9 cellular contexts compared by ENCODE assay signal in the genomic region with DNA sequence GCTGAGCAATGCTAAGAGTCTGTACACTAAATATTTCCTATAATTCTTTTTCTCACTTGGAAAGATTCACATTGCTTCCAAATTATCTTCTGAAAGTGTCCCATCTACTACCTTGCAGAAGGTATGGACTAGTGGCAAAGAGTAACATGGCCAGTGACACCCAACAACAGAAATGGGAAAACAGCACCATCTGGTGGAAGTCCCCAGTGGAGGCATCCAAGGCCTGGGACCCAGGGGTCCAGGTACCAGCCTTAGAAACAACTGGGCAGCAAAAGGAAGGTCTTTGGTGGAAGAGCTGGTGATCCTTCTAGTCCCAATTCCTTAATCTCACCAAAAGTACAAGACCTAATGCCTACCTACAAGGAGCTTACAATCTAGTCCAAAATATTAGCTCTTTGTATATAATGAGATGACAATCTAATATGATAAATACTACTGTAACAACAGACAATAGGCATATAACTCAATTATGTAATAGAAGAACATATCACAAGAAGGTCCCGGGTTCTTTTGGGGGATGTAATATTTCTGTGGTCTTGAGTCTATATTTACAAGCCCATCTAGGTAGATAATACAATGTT. TPM values are rescaled to one million over a fixed set of nuclear protein-coding genes. Genes with fewer than 3 reads are reported as not detected.
DNase-seq lines count a peak whose midpoint lies in the region; ATAC-seq and TF ChIP-seq lines count a peak whose summit lies in the region.
"Had no signal": no experiment of that assay in that cellular context is flagged by ENCODE, and none has a peak within 500 bp of the region (broad histone marks: within the 10 kb centered on the region; RNA-seq: fewer than 3 reads in every experiment).

No MANE protein-coding gene starts in this region.

- H3K27ac ChIP-seq in MM.1S (ENCODE audit: low read length): no peak overlapping the region
- no peak overlapping the region for H3K27ac ChIP-seq in thoracic aorta

- TF ChIP-seq CTCF in MM.1S (IDR thresholded peaks at IDR 0.05; ENCODE audit: low read length) (peak; percentile 73), WTC11 (IDR thresholded peaks at IDR 0.05) (peak; percentile 72), glutamatergic neuron (IDR thresholded peaks at IDR 0.05; ENCODE audit: partially characterized antibody, unreplicated experiment) (peak; percentile 14), thoracic aorta (IDR thresholded peaks at IDR 0.05) (peak; percentile 13), foreskin fibroblast (IDR thresholded peaks at IDR 0.05; ENCODE audit: low read depth, low read length) (no peak)

- CTCF ChIA-PET in WTC11 (lab: Charles Lee): interaction anchor here (0.5 to 1.5 kb wide), 9 partner anchors 11 to 204 kb away, joined by 3 to 6 read pairs (median 3); no protein-coding TSS in a partner anchor

- no peak overlapping the region for H2AFZ ChIP-seq in MM.1S (ENCODE audit: low read length)

- H3K4me3 ChIP-seq in MM.1S (ENCODE audit: low read length): no peak overlapping the region
- no peak overlapping the region for H3K4me3 ChIP-seq in thoracic aorta
- H3K4me3 ChIP-seq in foreskin fibroblast (ENCODE audit: low read depth in 1 of 2, low read length in 2 of 2): no peak overlapping the region

- H3K4me2 ChIP-seq in MM.1S (ENCODE audit: low read depth, low read length): no peak overlapping the region

- no peak overlapping the region for H3K27ac Mint-ChIP-seq in T-helper 2 cell treated with Interferon-gamma antibody and Interleukin-4, amounts not matched to agents 5 μg/mL and 100 μg/mL, for 36 hours
- H3K27ac Mint-ChIP-seq in WTC11 (no peak overlapping the region), glutamatergic neuron (ENCODE audit: unreplicated experiment) (no peak overlapping the region)

- H3K9me2 ChIP-seq in MM.1S (replicated peaks; ENCODE audit: insufficient read depth, low read length): no peaks in the 10 kb centered on the region

- H3K4me1 ChIP-seq in MM.1S (ENCODE audit: low read length): no peaks in the 10 kb centered on the region
- H3K4me1 ChIP-seq in thoracic aorta (ENCODE audit: control insufficient read depth in 1 of 2, low read depth in 2 of 2): no peaks in the 10 kb centered on the region

- H3F3A ChIP-seq in MM.1S (ENCODE audit: insufficient read depth, low read length): no peaks in the 10 kb centered on the region

- peaks cover 25% of the 10 kb centered on the region for H3K36me3 Mint-ChIP-seq in T-helper 2 cell treated with Interferon-gamma antibody and Interleukin-4, amounts not matched to agents 5 μg/mL and 100 μg/mL, for 36 hours (ENCODE audit: low read depth)
- no peaks in the 10 kb centered on the region for H3K36me3 Mint-ChIP-seq in WTC11
- no peaks in the 10 kb centered on the region for H3K36me3 Mint-ChIP-seq in glutamatergic neuron (ENCODE audit: unreplicated experiment)

- no peak overlapping the region for H3K9ac ChIP-seq in MM.1S (ENCODE audit: low read length)

- H3K4me1 Mint-ChIP-seq in T-helper 2 cell treated with Interferon-gamma antibody and Interleukin-4, amounts not matched to agents 5 μg/mL and 100 μg/mL, for 36 hours (ENCODE audit: low read depth): peaks cover 13% of the 10 kb centered on the region
- H3K4me1 Mint-ChIP-seq in WTC11 (0 out of 2 replicates have a peak, but pooled peaks cover 3% of the 10 kb centered on the region), glutamatergic neuron (ENCODE audit: low read depth, unreplicated experiment) (no peaks in the 10 kb centered on the region)

- DNase-seq in T-helper 2 cell: peak in 3 of 5 experiments; percentile 5 to 34 (median 11)
- no peak for DNase-seq in T-helper 2 cell treated with Interferon-gamma antibody and Interleukin-4, amounts not matched to agents 5 μg/mL and 100 μg/mL, for 36 hours (ENCODE audit: low spot score)
- DNase-seq in MM.1S: peak; percentile 41
- peak; percentile 71 for DNase-seq in WTC11 (ENCODE audit: low spot score)
- DNase-seq in glutamatergic neuron: peak; percentile 29
- no peak for DNase-seq in thoracic aorta (ENCODE audit: low spot score)
- no peak for DNase-seq in foreskin fibroblast

- ATAC-seq in WTC11: peak; percentile 87
- ATAC-seq in thoracic aorta (ENCODE audit: insufficient number of reproducible peaks, low FRiP score, low read depth): no peak
- ATAC-seq in GM18858 (IDR thresholded peaks at IDR 0.05; ENCODE audit: unreplicated experiment): no peak

- no peaks in the 10 kb centered on the region for H3K27me3 Mint-ChIP-seq in T-helper 2 cell treated with Interferon-gamma antibody and Interleukin-4, amounts not matched to agents 5 μg/mL and 100 μg/mL, for 36 hours (ENCODE audit: low read depth)
- H3K27me3 Mint-ChIP-seq in WTC11 (ENCODE audit: low read depth): peaks cover 9% of the 10 kb centered on the region
- no peaks in the 10 kb centered on the region for H3K27me3 Mint-ChIP-seq in glutamatergic neuron (ENCODE audit: unreplicated experiment)

- H3K36me3 ChIP-seq in MM.1S (replicated peaks; ENCODE audit: insufficient read depth, low read length) (no peaks in the 10 kb centered on the region), thoracic aorta (no peaks in the 10 kb centered on the region)

- H3K9me3 Mint-ChIP-seq in T-helper 2 cell treated with Interferon-gamma antibody and Interleukin-4, amounts not matched to agents 5 μg/mL and 100 μg/mL, for 36 hours: no peaks in the 10 kb centered on the region
- H3K9me3 Mint-ChIP-seq in WTC11 (no peaks in the 10 kb centered on the region), glutamatergic neuron (ENCODE audit: unreplicated experiment) (no peaks in the 10 kb centered on the region)

- H4K20me1 ChIP-seq in MM.1S (ENCODE audit: insufficient read depth, low read length): no peaks in the 10 kb centered on the region

- POLR2A ChIA-PET in WTC11 (lab: Charles Lee): no interaction called here

- H3K27me3 ChIP-seq in MM.1S (replicated peaks; ENCODE audit: insufficient read depth, low read length): no peaks in the 10 kb centered on the region
- H3K27me3 ChIP-seq in thoracic aorta (replicated peaks; ENCODE audit: insufficient read depth): no peaks in the 10 kb centered on the region

- no peaks in the 10 kb centered on the region for H3K79me2 ChIP-seq in MM.1S (ENCODE audit: low read length)

- no peaks in the 10 kb centered on the region for H3K9me3 ChIP-seq in MM.1S (replicated peaks; ENCODE audit: insufficient read depth, low read length)
- H3K9me3 ChIP-seq in thoracic aorta: no peaks in the 10 kb centered on the region

- no peak overlapping the region for H3K4me3 Mint-ChIP-seq in T-helper 2 cell treated with Interferon-gamma antibody and Interleukin-4, amounts not matched to agents 5 μg/mL and 100 μg/mL, for 36 hours
- H3K4me3 Mint-ChIP-seq in WTC11: no peak overlapping the region
- no peak overlapping the region for H3K4me3 Mint-ChIP-seq in glutamatergic neuron (ENCODE audit: unreplicated experiment)

TF ChIP-seq in WTC11, 78 proteins besides CTCF, POLR2A, EP300 and RAD21:
- TF ChIP-seq USF1 (CRISPR knock-in tag; IDR thresholded peaks at IDR 0.05): no peak
- no peak for TF ChIP-seq GTF2I (CRISPR knock-in tag; conservative IDR thresholded peaks at IDR 0.05)
TF ChIP-seq in WTC11: peak in this region for 0.

RNA-seq across cellular contexts. Expression of gene SKAP1, which starts 55.3 kb away (rescaled TPM):
- total RNA-seq in WTC11 (2021) (0.30 to 0.57 TPM in 2 of 3 replicates, not detected in the other), glutamatergic neuron (ENCODE audit: unreplicated experiment) (not detected), thoracic aorta (1 to 10 TPM in 1 of 2 donors, not detected in 1; 2.6 TPM)
- total RNA-seq: astrocyte had no signal

Comparison
In these comparisons a context has a peak if more than half of its experiments do, and no peak if none do; other contexts are left out.
1. DNase-seq: peak in T-helper 2 cell (3 of 5), MM.1S (single experiment), WTC11 (single experiment) and glutamatergic neuron (single experiment); none in T-helper 2 cell treated with Interferon-gamma antibody and Interleukin-4, amounts not matched to agents 5 μg/mL and 100 μg/mL, for 36 hours (single experiment), thoracic aorta (single experiment) and foreskin fibroblast (0 of 2).